Comparison of ENCODE assay signal across 6 cellular contexts in genomic region chr2:209753020-209753419, GRCh38. TPM values are rescaled to one million over a fixed set of nuclear protein-coding genes. Genes with fewer than 3 reads are reported as not detected.
"Had no signal": no experiment of that assay in that cellular context is flagged by ENCODE, and none has a peak within 500 bp of the region (broad histone marks: within the 10 kb centered on the region; RNA-seq: fewer than 3 reads in every experiment).

No MANE protein-coding gene starts in this region.

- H3K4me3 Mint-ChIP-seq: GM23338, H9 had no signal

- H3K27ac Mint-ChIP-seq: GM23338, H9 had no signal

- H2AFZ ChIP-seq: GM23338 had no signal

- H3K4me3 ChIP-seq: GM23338, K562 had no signal

- ATAC-seq: GM23338, K562 had no signal

- DNase-seq: H9, HCEC 1CT, KG1 had no signal

RNA-seq across cellular contexts. Expression of gene UNC80, which starts 18.6 kb away (rescaled TPM):
- total RNA-seq: HT-29 had no signal
